ENCODE assay signal across 16 cellular contexts in the genomic region with DNA sequence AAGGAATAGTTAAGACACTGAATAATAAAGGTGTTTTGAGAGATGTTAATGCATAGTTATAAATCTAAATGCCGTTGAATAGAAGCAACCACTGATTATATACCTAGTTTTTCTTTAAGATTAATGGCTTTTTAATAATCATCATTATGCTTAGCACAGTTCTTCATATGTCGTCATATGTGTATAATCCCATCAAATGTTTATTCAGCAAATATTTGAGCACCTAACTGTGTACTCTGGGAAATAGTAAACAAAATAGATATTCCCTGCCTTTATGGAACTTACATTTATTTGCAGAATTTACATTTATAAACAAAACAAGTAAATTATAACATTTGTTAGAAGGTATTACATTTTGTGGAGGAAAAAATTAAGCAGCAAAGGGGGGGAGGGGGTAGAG. TPM values are rescaled to one million over a fixed set of nuclear protein-coding genes. Genes with fewer than 3 reads are reported as not detected.
DNase-seq lines count a peak whose midpoint lies in the region; ATAC-seq and TF ChIP-seq lines count a peak whose summit lies in the region.
"Had no signal": no experiment of that assay in that cellular context is flagged by ENCODE, and none has a peak within 500 bp of the region (broad histone marks: within the 10 kb centered on the region; RNA-seq: fewer than 3 reads in every experiment).

No MANE protein-coding gene starts in this region.

- in situ Hi-C loops in IMR-90 (cut with MboI; ENCODE audit: low sequenced_read_pairs), result no loop called here
- in situ Hi-C loops in Panc1 (cut with HindIII; ENCODE audit: low pct_unique_long_range_greater_than_20kb, low sequenced_read_pairs), result no loop called here

- POLR2A ChIA-PET in IMR-90 (lab: Charles Lee; ENCODE audit: unreplicated experiment) (no interaction called here), Panc1 (lab: Charles Lee) (no interaction called here)

- no peak overlapping the region for H4K8ac ChIP-seq in IMR-90 (ENCODE audit: low read depth in 2 of 2, low read length in 2 of 2)

- ATAC-seq in IMR-90 (ENCODE audit: low read depth) (no peak), Panc1 (no peak), HG02885 (IDR thresholded peaks at IDR 0.05; ENCODE audit: poor library complexity, unreplicated experiment) (no peak), HG02678 (IDR thresholded peaks at IDR 0.05; ENCODE audit: unreplicated experiment) (no peak)

- intact Hi-C loops in IMR-90 (cut with micrococcal nuclease), result no loop called here
- intact Hi-C loops in Panc1 (cut with micrococcal nuclease; ENCODE audit: unreplicated experiment), result no loop called here
- intact Hi-C loops in posterior vena cava (cut with DNase I), result no loop called here

- no peak overlapping the region for H2BK120ac ChIP-seq in IMR-90 (ENCODE audit: low read depth, low read length)

- H3K4ac ChIP-seq in IMR-90 (ENCODE audit: low read depth, low read length), result no peak overlapping the region

- H3K14ac ChIP-seq in IMR-90 (replicated peaks; ENCODE audit: low read depth, low read length), result no peak overlapping the region

- H3K79me1 ChIP-seq in IMR-90 (ENCODE audit: low read depth in 1 of 2, low read length in 2 of 2), result peaks cover 9 to 11% of the 10 kb centered on the region in 2 experiments; a peak in 3 of 4 replicates

- dilution Hi-C loops in IMR-90 (cut with HindIII; ENCODE audit: low sequenced_read_pairs, unreplicated experiment), result no loop called here

- no peak overlapping the region for H4K5ac ChIP-seq in IMR-90 (ENCODE audit: low read depth, low read length)

- no peak overlapping the region for H4K91ac ChIP-seq in IMR-90 (ENCODE audit: insufficient read depth, low read depth, low read length)

- no TSS peak for BruUV-seq in IMR-90 (replicated peaks; lab: Mats Ljungman, UMichigan)
- TSS peak; percentile 25 for BruUV-seq in Panc1 (replicated peaks; lab: Mats Ljungman, UMichigan)

- no peaks in the 10 kb centered on the region; the same call in 1 of the 2 replicates for H4K20me1 ChIP-seq in IMR-90 (ENCODE audit: insufficient read depth, low read length)

- H3K27me3 ChIP-seq in IMR-90 (ENCODE audit: control insufficient read depth, insufficient read depth, low read length) (no peaks in the 10 kb centered on the region), Panc1 (ENCODE audit: control insufficient read depth, insufficient read depth, low read length) (no peaks in the 10 kb centered on the region)

- no peak for TF ChIP-seq RAD21 in IMR-90 (IDR thresholded peaks at IDR 0.05; ENCODE audit: low read length)

- H2BK15ac ChIP-seq in IMR-90 (ENCODE audit: low read depth, low read length), result no peak overlapping the region

- no peak for TF ChIP-seq POLR2A in IMR-90 (IDR thresholded peaks at IDR 0.05; ENCODE audit: low read depth, low read length)

- H2AK9ac ChIP-seq in IMR-90 (replicated peaks; ENCODE audit: low read depth, low read length, poor library complexity), result no peak overlapping the region

- no peaks in the 10 kb centered on the region for H3K9me1 ChIP-seq in IMR-90 (ENCODE audit: insufficient read depth, low read length)

- peak; percentile 45 for DNase-seq in DMS53 treated with DMSO at 0.1 percent for 48 hours (lab: John Stamatoyannopoulos, UW; ENCODE audit: unreplicated experiment)
- DNase-seq in IMR-90, result no peak
- DNase-seq in Panc1 (ENCODE audit: low read depth, low spot score), result no peak
- no peak for DNase-seq in posterior vena cava (ENCODE audit: low spot score)
- DNase-seq: C1 segment of cervical spinal cord; Calu3; CD4-positive, alpha-beta memory T cell; COR-L47; DMS79; EL; GF-D8; GM23248; H7; HCEC 1CT had no signal

- H3K36me3 ChIP-seq in IMR-90 (ENCODE audit: control insufficient read depth, insufficient read depth, low read length) (peaks cover 4% of the 10 kb centered on the region), Panc1 (ENCODE audit: control insufficient read depth, insufficient read depth, low read length) (peaks cover 27% of the 10 kb centered on the region; the same call in 1 of the 2 replicates)

- H3K27ac ChIP-seq in IMR-90 (ENCODE audit: insufficient read depth, low read length) (no peak overlapping the region), Panc1 (ENCODE audit: low read length) (no peak overlapping the region)
- H3K27ac ChIP-seq: GM23248 had no signal

- H3K4me1 ChIP-seq in IMR-90 (ENCODE audit: control insufficient read depth, insufficient read depth, low read length) (no peaks in the 10 kb centered on the region), Panc1 (ENCODE audit: control insufficient read depth, insufficient read depth, low read length) (no peaks in the 10 kb centered on the region)

- H2BK5ac ChIP-seq in IMR-90 (ENCODE audit: low read depth, low read length, poor library complexity, severe bottlenecking), result no peak overlapping the region

- H3K18ac ChIP-seq in IMR-90 (ENCODE audit: low read depth, low read length), result no peak overlapping the region

- H3K9ac ChIP-seq in IMR-90 (ENCODE audit: low read depth, low read length), result no peak overlapping the region
- H3K9ac ChIP-seq: GM23248 had no signal

- TF ChIP-seq CTCF in IMR-90 (conservative IDR thresholded peaks at IDR 0.05; ENCODE audit: low read depth, low read length) (no peak), Panc1 (IDR thresholded peaks at IDR 0.05) (no peak)

- H3K56ac ChIP-seq in IMR-90 (ENCODE audit: extremely low read depth, insufficient read depth, low read length), result no peak overlapping the region

- CTCF ChIA-PET in IMR-90 (lab: Yijun Ruan, JAX), result interaction anchor here (0.6 kb wide), 1 partner anchor 27 kb away, joined by 5 read pairs; no protein-coding TSS in a partner anchor
- CTCF ChIA-PET in Panc1 (lab: Charles Lee), result no interaction called here

- H2AFZ ChIP-seq in IMR-90 (replicated peaks; ENCODE audit: low read length, poor library complexity), result no peak overlapping the region
- H2AFZ ChIP-seq: GM23248 had no signal

- no CpG with 5 or more reads among the region's 2 CpGs for WGBS in IMR-90 (ENCODE audit: extremely low coverage in 2 of 2, insufficient read length in 1 of 2), 2 experiments

- H3K4me2 ChIP-seq in IMR-90 (ENCODE audit: low read depth, low read length), result no peak overlapping the region

- H2AK5ac ChIP-seq in IMR-90 (ENCODE audit: low read depth, low read length), result no peak overlapping the region

- no peaks in the 10 kb centered on the region for H3K9me3 ChIP-seq in IMR-90 (ENCODE audit: control insufficient read depth, insufficient read depth, low read length)
- H3K9me3 ChIP-seq in Panc1 (ENCODE audit: control insufficient read depth, insufficient read depth, low read depth, low read length), result no peaks in the 10 kb centered on the region

- H3K23ac ChIP-seq in IMR-90 (ENCODE audit: low read depth, low read length), result no peak overlapping the region

- no peak overlapping the region for H2BK20ac ChIP-seq in IMR-90 (ENCODE audit: low read depth, low read length)

- H3K4me3 ChIP-seq in IMR-90 (ENCODE audit: insufficient read depth, low read depth, low read length), result no peak overlapping the region
- no peak overlapping the region for H3K4me3 ChIP-seq in Panc1 (ENCODE audit: low read depth in 2 of 2, low read length in 2 of 2)
- H3K4me3 ChIP-seq: GM23248 had no signal

TF ChIP-seq in IMR-90, 13 proteins besides CTCF, POLR2A, EP300 and RAD21:
- 0 out of 2 replicates have a peak, but pooled peaks have one; percentile 10 for TF ChIP-seq MAFK (IDR thresholded peaks at IDR 0.05; ENCODE audit: low read depth, low read length)
- no peak for TF ChIP-seq RCOR1 (IDR thresholded peaks at IDR 0.05; ENCODE audit: insufficient replicate concordance, low read length)
TF ChIP-seq in IMR-90: peak in this region for 1.

RNA-seq across cellular contexts. Expression of a gene that starts 9.8 kb away (rescaled TPM):
- total RNA-seq in IMR-90 (2012; rRNA removed) (20.0 and 23.3 TPM in 2 replicates), Panc1 (2021; ENCODE audit: unreplicated experiment) (28.9 TPM), posterior vena cava (10 to 100 TPM in 1 of 2 donors, 1 to 10 TPM in 1; 9.8 to 11.7 TPM)
- polyA plus RNA-seq in IMR-90 (2012; rRNA removed), result 10.6 and 10.9 TPM in 2 replicates
- polyA plus RNA-seq in IMR-90 (2012; cell fraction: cytosol; rRNA removed), result 2.2 and 3.7 TPM in 2 replicates
- polyA plus RNA-seq in IMR-90 (2012; cell fraction: nucleus; rRNA removed; ENCODE audit: low replicate concordance), result 0.87 and 8.0 TPM in 2 replicates
- polyA plus RNA-seq in Panc1 (2012; ENCODE audit: insufficient read length), result 8.0 TPM

RNA-seq across cellular contexts. Expression of a gene that starts 55.5 kb away (rescaled TPM):
- 1.4 and 2.5 TPM in 2 replicates for total RNA-seq in IMR-90 (2012; rRNA removed)
- 0.46 and 0.86 TPM in 2 replicates for polyA plus RNA-seq in IMR-90 (2012; rRNA removed)
- 0.14 and 0.18 TPM in 2 replicates for polyA plus RNA-seq in IMR-90 (2012; cell fraction: cytosol; rRNA removed)
- polyA plus RNA-seq in IMR-90 (2012; cell fraction: nucleus; rRNA removed; ENCODE audit: low replicate concordance), result 0.04 and 0.44 TPM in 2 replicates
- 1.3 TPM for total RNA-seq in Panc1 (2021; ENCODE audit: unreplicated experiment)
- polyA plus RNA-seq in Panc1 (2012; ENCODE audit: insufficient read length), result 0.94 TPM
- total RNA-seq in posterior vena cava, result 1 to 10 TPM; 5.7 to 9.1 TPM
